Comparison of ENCODE assay signal across 28 cellular contexts in genomic region chr6:124996411-124996810, GRCh38.
"Had no signal": no experiment of that assay in that cellular context is flagged by ENCODE, and none has a peak within 500 bp of the region (broad histone marks: within the 10 kb centered on the region; RNA-seq: fewer than 3 reads in every experiment).

No MANE protein-coding gene starts in this region.

- H3K27ac Mint-ChIP-seq: activated CD8-positive, alpha-beta T cell treated with anti-CD3 and anti-CD28 coated beads, Interleukin-2, amount 10 ng/mL, durations not matched to agents 7 days and 5 days; activated naive CD4-positive, alpha-beta T cell treated with anti-CD3 and anti-CD28 coated beads for 36 hours; activated naive CD4-positive, alpha-beta T cell treated with anti-CD3 and anti-CD28 coated beads, Interleukin-2, amount 50 U/mL, for 72 hours; activated T-cell treated with anti-CD3 and anti-CD28 coated beads, Interleukin-2, amount 50 U/mL, for 24 hours; activated T-helper 2 cell treated with anti-CD3 and anti-CD28 coated beads, Interferon-gamma antibody, Interleukin-2, Interleukin-4, amounts not matched to agents 10 μg/mL and 5 μg/mL and 100 μg/mL, durations not matched to agents 14 hours and 24 hours and 36 hours had no signal

- H3K4me3 Mint-ChIP-seq: activated CD8-positive, alpha-beta T cell treated with anti-CD3 and anti-CD28 coated beads, Interleukin-2, amount 10 ng/mL, durations not matched to agents 7 days and 5 days; activated naive CD4-positive, alpha-beta T cell treated with anti-CD3 and anti-CD28 coated beads for 36 hours; activated T-cell treated with anti-CD3 and anti-CD28 coated beads, Interleukin-2, amount 50 U/mL, for 24 hours had no signal

- H3K27me3 Mint-ChIP-seq: activated T-cell treated with anti-CD3 and anti-CD28 coated beads, Interleukin-2, amount 50 U/mL, for 24 hours had no signal

- H3K9me3 Mint-ChIP-seq: activated naive CD4-positive, alpha-beta T cell treated with anti-CD3 and anti-CD28 coated beads for 36 hours; activated naive CD4-positive, alpha-beta T cell treated with anti-CD3 and anti-CD28 coated beads, Interleukin-2, amount 50 U/mL, for 72 hours; activated T-cell treated with anti-CD3 and anti-CD28 coated beads, Interleukin-2, amount 50 U/mL, for 24 hours; activated T-helper 2 cell treated with anti-CD3 and anti-CD28 coated beads, Interferon-gamma antibody, Interleukin-2, Interleukin-4, amounts not matched to agents 10 μg/mL and 5 μg/mL and 100 μg/mL, durations not matched to agents 14 hours and 24 hours and 36 hours had no signal

- H3K36me3 ChIP-seq: adrenal gland, WERI-Rb-1 had no signal

- DNase-seq: activated CD4-positive, alpha-beta T cell treated with anti-CD3 and anti-CD28 coated beads for 1 hour; activated CD4-positive, alpha-beta T cell treated with anti-CD3 and anti-CD28 coated beads for 48 hours; activated CD4-positive, alpha-beta T cell treated with anti-CD3 and anti-CD28 coated beads, Interleukin-2, amount 50 U/mL, for 48 hours; activated CD4-positive, CD25-positive, alpha-beta regulatory T cell; activated CD8-positive, alpha-beta T cell treated with anti-CD3 and anti-CD28 coated beads, Interleukin-2, amount 10 ng/mL, durations not matched to agents 7 days and 5 days; activated gamma-delta T cell; activated naive CD4-positive, alpha-beta T cell treated with anti-CD3 and anti-CD28 coated beads for 36 hours; activated T-cell treated with anti-CD3 and anti-CD28 coated beads, Interleukin-2, amount 50 U/mL, for 24 hours; adrenal gland; body of pancreas; caudate nucleus; cerebellar nuclear complex; NCI-H1105; NCI-H1417 treated with DMSO at 0.1 percent for 48 hours; NCI-H187 treated with DMSO at 0.1 percent for 48 hours; NCI-H2081; NCI-H345; NCI-H524 treated with DMSO at 0.1 percent for 48 hours; NCI-H748 treated with DMSO at 0.1 percent for 48 hours; NK-92 treated with Interleukin-12 subunit alpha and Interleukin-12 subunit beta, amount 100 ng/mL, for 24 hours; Right ventricle myocardium superior; SW 1271; T1000; WERI-Rb-1 had no signal

- ATAC-seq: activated CD8-positive, alpha-beta T cell treated with anti-CD3 and anti-CD28 coated beads, Interleukin-2, amount 10 ng/mL, durations not matched to agents 7 days and 5 days; activated naive CD4-positive, alpha-beta T cell treated with anti-CD3 and anti-CD28 coated beads, Interleukin-2, amount 50 U/mL, for 72 hours; body of pancreas had no signal

- FAIRE-seq: astrocyte, bronchial epithelial cell had no signal

- H3K27me3 ChIP-seq: adrenal gland, body of pancreas had no signal

- H3K4me3 ChIP-seq: adrenal gland, body of pancreas had no signal

- H3K27ac ChIP-seq: adrenal gland, body of pancreas, WERI-Rb-1 had no signal

- H3K9me3 ChIP-seq: adrenal gland, body of pancreas had no signal

- H3K36me3 Mint-ChIP-seq: activated naive CD4-positive, alpha-beta T cell treated with anti-CD3 and anti-CD28 coated beads, Interleukin-2, amount 50 U/mL, for 72 hours had no signal
